ENCODE assay signal across 16 cellular contexts in the genomic region with DNA sequence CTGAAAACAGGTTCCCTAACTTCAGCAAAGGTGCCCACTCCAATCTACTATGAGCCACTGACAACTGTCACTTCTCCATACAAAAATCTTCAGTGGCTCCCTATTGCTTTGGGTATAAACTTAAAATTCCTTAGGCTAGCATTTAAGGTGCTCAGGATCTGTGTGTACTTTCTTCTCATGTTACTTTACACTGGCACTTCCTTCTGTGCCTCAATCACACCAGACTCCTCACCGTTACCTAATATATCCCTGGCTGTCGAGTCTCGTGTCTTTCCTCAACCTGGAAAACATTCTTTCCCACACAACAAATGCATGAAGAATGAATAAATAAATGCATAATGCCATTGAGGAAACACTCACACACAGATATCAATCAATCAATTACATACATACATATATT.
DNase-seq lines count a peak whose midpoint lies in the region; ATAC-seq and TF ChIP-seq lines count a peak whose summit lies in the region.
"Had no signal": no experiment of that assay in that cellular context is flagged by ENCODE, and none has a peak within 500 bp of the region (broad histone marks: within the 10 kb centered on the region; RNA-seq: fewer than 3 reads in every experiment).

No MANE protein-coding gene starts in this region.

- no TSS peak for BruUV-seq in IMR-90 (replicated peaks; lab: Mats Ljungman, UMichigan)

- peaks cover 28% of the 10 kb centered on the region for H3K9me1 ChIP-seq in IMR-90 (ENCODE audit: insufficient read depth, low read length)

- no peak overlapping the region for H3K4me2 ChIP-seq in IMR-90 (ENCODE audit: low read depth, low read length)

- peaks cover 14% of the 10 kb centered on the region; the same call in 1 of the 2 replicates for H4K20me1 ChIP-seq in IMR-90 (ENCODE audit: insufficient read depth, low read length)

- H3K79me1 ChIP-seq in IMR-90 (ENCODE audit: low read depth in 1 of 2, low read length in 2 of 2): peaks cover 42 to 79% of the 10 kb centered on the region in 2 experiments

- POLR2A ChIA-PET in IMR-90 (lab: Charles Lee; ENCODE audit: unreplicated experiment): no interaction called here

- H4K8ac ChIP-seq in IMR-90 (ENCODE audit: low read depth in 2 of 2, low read length in 2 of 2): no peak overlapping the region

- TF ChIP-seq RAD21 in IMR-90 (IDR thresholded peaks at IDR 0.05; ENCODE audit: low read length): no peak

- H4K5ac ChIP-seq in IMR-90 (ENCODE audit: low read depth, low read length): peak overlapping the region; percentile 85; the same call in 1 of the 2 replicates

- no peak overlapping the region for H3K4me3 ChIP-seq in IMR-90 (ENCODE audit: insufficient read depth, low read depth, low read length)
- no peak overlapping the region for H3K4me3 ChIP-seq in gastrocnemius medialis
- no peak overlapping the region for H3K4me3 ChIP-seq in upper lobe of left lung
- H3K4me3 ChIP-seq: HAP-1 had no signal

- in situ Hi-C loops in IMR-90 (cut with MboI; ENCODE audit: low sequenced_read_pairs): no loop called here
- in situ Hi-C loops in gastrocnemius medialis (cut with MboI; ENCODE audit: low sequenced_read_pairs in 4 of 4): no loop called here

- H3K4me3 Mint-ChIP-seq in neural crest cell: no peak overlapping the region
- H3K4me3 Mint-ChIP-seq: CD4-positive, alpha-beta memory T cell; HFFc6 had no signal

- peaks cover 1% of the 10 kb centered on the region; the same call in 1 of the 2 replicates for H3K36me3 ChIP-seq in IMR-90 (ENCODE audit: control insufficient read depth, insufficient read depth, low read length)
- no peaks in the 10 kb centered on the region for H3K36me3 ChIP-seq in gastrocnemius medialis
- H3K36me3 ChIP-seq in upper lobe of left lung: no peaks in the 10 kb centered on the region
- H3K36me3 ChIP-seq: HAP-1 had no signal

- H3K18ac ChIP-seq in IMR-90 (ENCODE audit: low read depth, low read length): peak overlapping the region; percentile 68; the same call in 1 of the 2 replicates

- peak overlapping the region; percentile 34; the same call in 1 of the 2 replicates for H3K4ac ChIP-seq in IMR-90 (ENCODE audit: low read depth, low read length)

- H2BK15ac ChIP-seq in IMR-90 (ENCODE audit: low read depth, low read length): no peak overlapping the region

- H4K91ac ChIP-seq in IMR-90 (ENCODE audit: insufficient read depth, low read depth, low read length): 0 out of 2 replicates have a peak overlapping the region, but pooled peaks have one; percentile 1

- ATAC-seq in IMR-90 (ENCODE audit: low read depth) (no peak), gastrocnemius medialis (peak; percentile 86 to 90), upper lobe of left lung (ENCODE audit: low FRiP score in 2 of 2) (no peak)

- TF ChIP-seq CTCF in IMR-90 (conservative IDR thresholded peaks at IDR 0.05; ENCODE audit: low read depth, low read length): no peak
- TF ChIP-seq CTCF in neural crest cell (conservative IDR thresholded peaks at IDR 0.05): no peak
- no peak for TF ChIP-seq CTCF in gastrocnemius medialis (IDR thresholded peaks at IDR 0.05 in 4 of 5, conservative IDR thresholded peaks at IDR 0.05 in 1 of 5)
- no peak for TF ChIP-seq CTCF in upper lobe of left lung (IDR thresholded peaks at IDR 0.05)

- intact Hi-C loops in IMR-90 (cut with micrococcal nuclease) (no loop called here), gastrocnemius medialis (cut with DNase I; ENCODE audit: low total_unique reads) (no loop called here), cardiac septum (cut with DNase I) (no loop called here)

- no peaks in the 10 kb centered on the region for H3K9me3 Mint-ChIP-seq in neural crest cell
- H3K9me3 Mint-ChIP-seq: CD4-positive, alpha-beta memory T cell; HFFc6 had no signal

- peak overlapping the region; percentile 53; the same call in 1 of the 2 replicates for H2AK5ac ChIP-seq in IMR-90 (ENCODE audit: low read depth, low read length)

- H2AK9ac ChIP-seq in IMR-90 (replicated peaks; ENCODE audit: low read depth, low read length, poor library complexity): no peak overlapping the region

- H3K9me3 ChIP-seq in IMR-90 (ENCODE audit: control insufficient read depth, insufficient read depth, low read length) (no peaks in the 10 kb centered on the region), gastrocnemius medialis (no peaks in the 10 kb centered on the region), upper lobe of left lung (no peaks in the 10 kb centered on the region)
- H3K9me3 ChIP-seq: Caco-2, HAP-1 had no signal

- peak overlapping the region; percentile 55; the same call in 1 of the 2 replicates for H2BK120ac ChIP-seq in IMR-90 (ENCODE audit: low read depth, low read length)

- peak overlapping the region; percentile 30 for H3K27ac Mint-ChIP-seq in neural crest cell (ENCODE audit: unreplicated experiment)
- H3K27ac Mint-ChIP-seq: CD4-positive, alpha-beta memory T cell; HFFc6 had no signal

- H3K4me1 Mint-ChIP-seq in neural crest cell: peaks cover 33% of the 10 kb centered on the region

- no peak overlapping the region for H3K56ac ChIP-seq in IMR-90 (ENCODE audit: extremely low read depth, insufficient read depth, low read length)

- TF ChIP-seq EP300 in upper lobe of left lung (IDR thresholded peaks at IDR 0.05): no peak

- H2AFZ ChIP-seq in IMR-90 (replicated peaks; ENCODE audit: low read length, poor library complexity): no peak overlapping the region

- H3K9ac ChIP-seq in IMR-90 (ENCODE audit: low read depth, low read length): no peak overlapping the region

- DNase-seq in IMR-90 (no peak), NCI-H69 (lab: John Stamatoyannopoulos, UW) (peak; percentile 61), neural crest cell (ENCODE audit: low read depth, low spot score) (no peak), gastrocnemius medialis (no peak), upper lobe of left lung (no peak), ureter (ENCODE audit: low spot score) (no peak), cardiac septum (ENCODE audit: low spot score) (no peak)
- DNase-seq: C1 segment of cervical spinal cord; Caco-2; CD4-positive, alpha-beta memory T cell; DMS53; DMS79 treated with DMSO at 0.1 percent for 48 hours; GF-D8; GOT3; HFFc6 had no signal

- H3K27me3 Mint-ChIP-seq in neural crest cell (ENCODE audit: low read depth): no peaks in the 10 kb centered on the region

- no peaks in the 10 kb centered on the region for H3K27me3 ChIP-seq in IMR-90 (ENCODE audit: control insufficient read depth, insufficient read depth, low read length)
- no peaks in the 10 kb centered on the region for H3K27me3 ChIP-seq in gastrocnemius medialis
- H3K27me3 ChIP-seq in upper lobe of left lung: no peaks in the 10 kb centered on the region

- TF ChIP-seq POLR2A in IMR-90 (IDR thresholded peaks at IDR 0.05; ENCODE audit: low read depth, low read length) (no peak), gastrocnemius medialis (IDR thresholded peaks at IDR 0.05) (no peak), upper lobe of left lung (IDR thresholded peaks at IDR 0.05) (no peak)

- peak overlapping the region; percentile 54; the same call in 1 of the 2 replicates for H3K23ac ChIP-seq in IMR-90 (ENCODE audit: low read depth, low read length)

- H2BK5ac ChIP-seq in IMR-90 (ENCODE audit: low read depth, low read length, poor library complexity, severe bottlenecking): peak overlapping the region; percentile 24

- H3K27ac ChIP-seq in IMR-90 (ENCODE audit: insufficient read depth, low read length) (no peak overlapping the region), gastrocnemius medialis (peak overlapping the region; percentile 24 to 69 (median 38)), upper lobe of left lung (no peak overlapping the region)

- H3K4me1 ChIP-seq in IMR-90 (ENCODE audit: control insufficient read depth, insufficient read depth, low read length): peaks cover 23% of the 10 kb centered on the region
- H3K4me1 ChIP-seq in gastrocnemius medialis: peaks cover 61 to 77% of the 10 kb centered on the region in 2 donors
- peaks cover 0 to 21% (median 13%) of the 10 kb centered on the region in 4 donors for H3K4me1 ChIP-seq in upper lobe of left lung
- H3K4me1 ChIP-seq: Caco-2 had no signal

- peak overlapping the region; percentile 78 for H2BK20ac ChIP-seq in IMR-90 (ENCODE audit: low read depth, low read length)

- H3K14ac ChIP-seq in IMR-90 (replicated peaks; ENCODE audit: low read depth, low read length): no peak overlapping the region

- CTCF ChIA-PET in IMR-90 (lab: Yijun Ruan, JAX): interaction anchor here (0.6 kb wide), 1 partner anchor 47 kb away, joined by 3 read pairs; no protein-coding TSS in a partner anchor

- WGBS in IMR-90 (ENCODE audit: extremely low coverage in 2 of 2, insufficient read length in 1 of 2), 2 experiments: no CpG with 5 or more reads among the region's 3 CpGs
- WGBS in upper lobe of left lung, 2 donors: 80 to 89% methylated on average over 3 of the region's 3 CpGs

- peaks cover 4% of the 10 kb centered on the region for H3K36me3 Mint-ChIP-seq in neural crest cell (ENCODE audit: low read depth)
- H3K36me3 Mint-ChIP-seq: CD4-positive, alpha-beta memory T cell had no signal

- dilution Hi-C loops in IMR-90 (cut with HindIII; ENCODE audit: low sequenced_read_pairs, unreplicated experiment): no loop called here

TF ChIP-seq in IMR-90, 13 proteins besides CTCF, POLR2A, EP300 and RAD21 (continues in another document):
- TF ChIP-seq CEBPB (IDR thresholded peaks at IDR 0.05; ENCODE audit: low read depth, low read length) (no peak), CHD1 (IDR thresholded peaks at IDR 0.05; ENCODE audit: low read depth, low read length) (no peak), MXI1 (IDR thresholded peaks at IDR 0.05; ENCODE audit: borderline replicate concordance, low read depth, low read length) (no peak), SMC3 (IDR thresholded peaks at IDR 0.05; ENCODE audit: low read depth, low read length) (no peak), BHLHE40 (IDR thresholded peaks at IDR 0.05; ENCODE audit: low read depth, low read length) (no peak), RCOR1 (IDR thresholded peaks at IDR 0.05; ENCODE audit: insufficient replicate concordance, low read length) (no peak)
- TF ChIP-seq, protein P1, sequence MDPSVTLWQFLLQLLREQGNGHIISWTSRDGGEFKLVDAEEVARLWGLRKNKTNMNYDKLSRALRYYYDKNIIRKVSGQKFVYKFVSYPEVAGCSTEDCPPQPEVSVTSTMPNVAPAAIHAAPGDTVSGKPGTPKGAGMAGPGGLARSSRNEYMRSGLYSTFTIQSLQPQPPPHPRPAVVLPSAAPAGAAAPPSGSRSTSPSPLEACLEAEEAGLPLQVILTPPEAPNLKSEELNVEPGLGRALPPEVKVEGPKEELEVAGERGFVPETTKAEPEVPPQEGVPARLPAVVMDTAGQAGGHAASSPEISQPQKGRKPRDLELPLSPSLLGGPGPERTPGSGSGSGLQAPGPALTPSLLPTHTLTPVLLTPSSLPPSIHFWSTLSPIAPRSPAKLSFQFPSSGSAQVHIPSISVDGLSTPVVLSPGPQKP (IDR thresholded peaks at IDR 0.05; ENCODE audit: borderline replicate concordance, low read depth, low read length): no peak
- TF ChIP-seq, protein P2, sequence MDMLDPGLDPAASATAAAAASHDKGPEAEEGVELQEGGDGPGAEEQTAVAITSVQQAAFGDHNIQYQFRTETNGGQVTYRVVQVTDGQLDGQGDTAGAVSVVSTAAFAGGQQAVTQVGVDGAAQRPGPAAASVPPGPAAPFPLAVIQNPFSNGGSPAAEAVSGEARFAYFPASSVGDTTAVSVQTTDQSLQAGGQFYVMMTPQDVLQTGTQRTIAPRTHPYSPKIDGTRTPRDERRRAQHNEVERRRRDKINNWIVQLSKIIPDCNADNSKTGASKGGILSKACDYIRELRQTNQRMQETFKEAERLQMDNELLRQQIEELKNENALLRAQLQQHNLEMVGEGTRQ (IDR thresholded peaks at IDR 0.05; ENCODE audit: low read depth, low read length): no peak

Comparison
In these comparisons a context has a peak if more than half of its experiments do, and no peak if none do; other contexts are left out.
1. ATAC-seq: peak in gastrocnemius medialis (2 of 2); none in IMR-90 (single experiment) and upper lobe of left lung (0 of 2).
2. H3K27ac ChIP-seq: peak in gastrocnemius medialis (4 of 4); none in IMR-90 (single experiment) and upper lobe of left lung (0 of 4).